In genomic region chr7:1080918-1081255, GRCh38 we compare ENCODE assay signal across 22 cellular contexts. TPM values are rescaled to one million over a fixed set of nuclear protein-coding genes. Genes with fewer than 3 reads are reported as not detected.
DNase-seq lines count a peak whose midpoint lies in the region; ATAC-seq, FAIRE-seq and TF ChIP-seq lines count a peak whose summit lies in the region.
"Had no signal": no experiment of that assay in that cellular context is flagged by ENCODE, and none has a peak within 500 bp of the region (broad histone marks: within the 10 kb centered on the region; RNA-seq: fewer than 3 reads in every experiment).

No MANE protein-coding gene starts in this region.

- no peaks in the 10 kb centered on the region for H3F3A ChIP-seq in neural progenitor cell (ENCODE audit: low read depth)

- H3K4me3 Mint-ChIP-seq in brain (peak overlapping the region in 1 of 5 experiments; percentile 13), neural progenitor cell (no peak overlapping the region)
- H3K4me3 Mint-ChIP-seq: CD14-positive monocyte; CD4-positive, alpha-beta memory T cell had no signal

- H4K20me1 ChIP-seq in neural progenitor cell (ENCODE audit: low read depth): peaks cover 22% of the 10 kb centered on the region

- H3K36me3 ChIP-seq in kidney (ENCODE audit: control insufficient read depth in 1 of 2, insufficient read depth in 2 of 2, low read length in 2 of 2) (no peaks in the 10 kb centered on the region), neural progenitor cell (no peaks in the 10 kb centered on the region), upper lobe of left lung (no peaks in the 10 kb centered on the region)
- H3K36me3 ChIP-seq: BE2C had no signal

- TF ChIP-seq EP300 in upper lobe of left lung (IDR thresholded peaks at IDR 0.05): no peak

- H3K4me1 Mint-ChIP-seq in brain (peaks cover 54% of the 10 kb centered on the region), neural progenitor cell (peaks cover 40% of the 10 kb centered on the region)
- H3K4me1 Mint-ChIP-seq: CD14-positive monocyte had no signal

- no peak overlapping the region for H3K9ac ChIP-seq in kidney (ENCODE audit: low read length in 2 of 2)
- H3K9ac ChIP-seq in neural progenitor cell: no peak overlapping the region
- H3K9ac ChIP-seq: GM23248 had no signal

- no peak overlapping the region for H3K4me2 ChIP-seq in neural progenitor cell

- WGBS in upper lobe of left lung, 2 donors: 93 to 100% methylated on average over 1 to 16 of the region's 16 CpGs

- ATAC-seq in upper lobe of left lung (ENCODE audit: low FRiP score in 2 of 2): no peak
- no peak for ATAC-seq in GM21423 (IDR thresholded peaks at IDR 0.05; ENCODE audit: unreplicated experiment)
- no peak for ATAC-seq in Right ventricle myocardium inferior

- H3K36me3 Mint-ChIP-seq in brain: no peaks in the 10 kb centered on the region
- H3K36me3 Mint-ChIP-seq in neural progenitor cell: peaks cover 2% of the 10 kb centered on the region
- H3K36me3 Mint-ChIP-seq: CD14-positive monocyte; CD4-positive, alpha-beta memory T cell had no signal

- H3K27me3 ChIP-seq in neural progenitor cell (no peaks in the 10 kb centered on the region), upper lobe of left lung (no peaks in the 10 kb centered on the region)
- H3K27me3 ChIP-seq: BE2C had no signal

- intact Hi-C loops in kidney (cut with DNase I): no loop called here
- intact Hi-C loops in Right ventricle myocardium inferior (cut with DNase I): no loop called here

- H3K9me3 Mint-ChIP-seq in brain (no peaks in the 10 kb centered on the region), neural progenitor cell (no peaks in the 10 kb centered on the region)
- H3K9me3 Mint-ChIP-seq: CD14-positive monocyte; CD4-positive, alpha-beta memory T cell had no signal

- no peak for TF ChIP-seq CTCF in brain (conservative IDR thresholded peaks at IDR 0.05)
- TF ChIP-seq CTCF in kidney (IDR thresholded peaks at IDR 0.05; ENCODE audit: borderline replicate concordance, extremely low read depth, insufficient read depth): no peak
- no peak for TF ChIP-seq CTCF in neural progenitor cell (IDR thresholded peaks at IDR 0.05)
- TF ChIP-seq CTCF in upper lobe of left lung (IDR thresholded peaks at IDR 0.05): no peak

- H3K27ac Mint-ChIP-seq in brain (peak overlapping the region in 3 of 5 experiments; percentile 45 to 96 (median 82)), neural progenitor cell (peak overlapping the region; percentile 95)
- H3K27ac Mint-ChIP-seq: CD14-positive monocyte; CD4-positive, alpha-beta memory T cell had no signal

- H3K4me3 ChIP-seq in kidney (ENCODE audit: low read length in 2 of 2): no peak overlapping the region
- H3K4me3 ChIP-seq in neural progenitor cell: no peak overlapping the region
- no peak overlapping the region for H3K4me3 ChIP-seq in upper lobe of left lung
- H3K4me3 ChIP-seq: GM23248 had no signal

- no peak for TF ChIP-seq POLR2A in upper lobe of left lung (IDR thresholded peaks at IDR 0.05)

- H3K27ac ChIP-seq in kidney (ENCODE audit: low read depth in 2 of 2, low read length in 2 of 2) (no peak overlapping the region), neural progenitor cell (no peak overlapping the region), upper lobe of left lung (peak overlapping the region in 3 of 4 donors; percentile 71 to 75 (median 74))
- H3K27ac ChIP-seq: GM23248, HL-60 had no signal

- peaks cover 0 to 12% of the 10 kb centered on the region in 2 donors for H3K4me1 ChIP-seq in kidney (ENCODE audit: control insufficient read depth in 1 of 2, insufficient read depth in 1 of 2, low read depth in 1 of 2, low read length in 2 of 2)
- no peaks in the 10 kb centered on the region for H3K4me1 ChIP-seq in neural progenitor cell
- peaks cover 52 to 65% (median 60%) of the 10 kb centered on the region in 4 donors for H3K4me1 ChIP-seq in upper lobe of left lung

- peaks cover 3% of the 10 kb centered on the region for H3K27me3 Mint-ChIP-seq in brain
- peaks cover 3% of the 10 kb centered on the region for H3K27me3 Mint-ChIP-seq in neural progenitor cell (ENCODE audit: insufficient read depth, low read depth)
- H3K27me3 Mint-ChIP-seq: CD4-positive, alpha-beta memory T cell had no signal

- peaks cover 1% of the 10 kb centered on the region for H3K79me2 ChIP-seq in neural progenitor cell (ENCODE audit: low read depth)

- FAIRE-seq in kidney (lab: Jason Lieb, UNC): no peak
- FAIRE-seq: A204.1, GM12892, GM18507, H54 had no signal

- H3K9me3 ChIP-seq in kidney (ENCODE audit: control insufficient read depth in 1 of 2, low read length in 2 of 2): no peaks in the 10 kb centered on the region
- H3K9me3 ChIP-seq in neural progenitor cell (ENCODE audit: low read depth): no peaks in the 10 kb centered on the region
- no peaks in the 10 kb centered on the region for H3K9me3 ChIP-seq in upper lobe of left lung
- H3K9me3 ChIP-seq: BE2C had no signal

- peak; percentile 73 for DNase-seq in kidney
- no peak for DNase-seq in neural progenitor cell (ENCODE audit: low spot score)
- peak in 1 of 2 donors; percentile 78 for DNase-seq in upper lobe of left lung
- no peak for DNase-seq in T1000 (lab: John Stamatoyannopoulos, UW)
- DNase-seq in superior temporal gyrus (ENCODE audit: extremely low spot score): no peak
- DNase-seq in Right ventricle myocardium inferior (ENCODE audit: missing footprints): no peak
- DNase-seq: ACHN; BE2C; CD4-positive, alpha-beta memory T cell; DMS153; DMS79; GDM1; GM23248; HCEC 1CT had no signal

- H2AFZ ChIP-seq in neural progenitor cell (replicated peaks): no peak overlapping the region
- H2AFZ ChIP-seq: GM23248 had no signal

RNA-seq across cellular contexts. Expression of gene GPER1, which starts 7.0 kb away (rescaled TPM):
- 10.9 TPM for polyA plus RNA-seq in brain (ENCODE audit: insufficient read depth, low read depth, low replicate concordance)
- total RNA-seq in kidney: 5.2 TPM
- 4.8 TPM for polyA plus RNA-seq in kidney (ENCODE audit: insufficient read depth, low read depth, low replicate concordance)
- total RNA-seq in neural progenitor cell (ENCODE audit: low replicate concordance): 1.2 and 1.3 TPM in 2 replicates
- 10 to 100 TPM in 2 of 6 donors, 1 to 10 TPM in 4; 6.5 to 24.7 (median 8.5) TPM for total RNA-seq in upper lobe of left lung
- total RNA-seq in Right ventricle myocardium inferior: 3.6 TPM
- total RNA-seq: CD4-positive, alpha-beta memory T cell had no signal
- polyA plus RNA-seq: CD4-positive, alpha-beta memory T cell had no signal

RNA-seq across cellular contexts. Expression of gene GPR146, which starts 36.5 kb away (rescaled TPM):
- polyA plus RNA-seq in brain (ENCODE audit: insufficient read depth, low read depth, low replicate concordance): 10.5 TPM
- 10.3 TPM for total RNA-seq in kidney
- 7.6 TPM for polyA plus RNA-seq in kidney (ENCODE audit: insufficient read depth, low read depth, low replicate concordance)
- total RNA-seq in neural progenitor cell (ENCODE audit: low replicate concordance): 0.79 and 3.5 TPM in 2 replicates
- 10 to 100 TPM; 11.2 to 32.8 (median 28.9) TPM for total RNA-seq in upper lobe of left lung
- total RNA-seq in Right ventricle myocardium inferior: 30.6 TPM

Comparison
In these comparisons a context has a peak if more than half of its experiments do, and no peak if none do; other contexts are left out.
1. H3K27ac ChIP-seq: peak in upper lobe of left lung (3 of 4); none in kidney (0 of 2) and neural progenitor cell (single experiment).